7 cellular contexts compared by ENCODE assay signal in the genomic region with DNA sequence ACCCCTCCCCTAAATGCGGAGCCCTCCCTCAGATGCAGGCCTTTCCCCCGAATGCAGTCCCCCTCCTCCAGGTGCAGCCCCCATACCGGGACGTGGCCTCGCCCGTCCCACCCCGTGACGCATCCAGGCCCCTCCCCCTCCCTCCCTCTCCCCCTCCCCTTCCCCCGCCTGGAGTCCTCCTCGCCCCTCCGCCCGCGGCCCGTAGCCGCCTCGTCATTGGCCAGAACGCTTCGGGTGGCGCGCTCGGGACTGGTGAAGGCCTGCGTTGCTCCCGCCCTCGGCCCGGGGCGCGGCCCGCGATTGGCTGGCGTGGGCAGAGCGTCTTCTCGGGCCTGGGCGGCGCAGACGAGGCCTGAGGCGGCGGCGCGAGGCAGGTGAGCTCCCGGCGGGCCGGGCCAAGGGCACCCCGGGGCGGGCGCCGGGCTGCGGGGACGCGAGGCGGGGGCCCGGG. TPM values are rescaled to one million over a fixed set of nuclear protein-coding genes. Genes with fewer than 3 reads are reported as not detected.
DNase-seq lines count a peak whose midpoint lies in the region; ATAC-seq and TF ChIP-seq lines count a peak whose summit lies in the region.

No MANE protein-coding gene starts in this region.

- peak overlapping the region; percentile 71 for H2AFZ ChIP-seq in hepatocyte

- DNase-seq in NCI-H2081 treated with DMSO at 0.1 percent for 48 hours (lab: John Stamatoyannopoulos, UW) = peak; percentile 89
- DNase-seq in T1000 (lab: John Stamatoyannopoulos, UW) = peak; percentile 93
- DNase-seq in astrocyte of the cerebellum (ENCODE audit: low read depth) = peak; percentile 95
- DNase-seq in hepatocyte (ENCODE audit: low spot score) = peak; percentile 99
- peak; percentile 99 for DNase-seq in sigmoid colon

- intact Hi-C loops in sigmoid colon (cut with DNase I) = loop anchor here (10.0 kb wide), 1 partner anchor 138 kb away; a partner anchor contains a TSS

- no peaks in the 10 kb centered on the region for H3K9me3 ChIP-seq in hepatocyte (ENCODE audit: low read depth)
- no peaks in the 10 kb centered on the region for H3K9me3 ChIP-seq in sigmoid colon

- WGBS in hepatocyte (ENCODE audit: low lambda C conversion rate, missing lambda C conversion rate) = 3% methylated on average over 12 of the region's 51 CpGs
- 0% methylated on average over 51 of the region's 51 CpGs for WGBS in sigmoid colon, 2 donors

- in situ Hi-C loops in astrocyte of the cerebellum (cut with HindIII; ENCODE audit: low sequenced_read_pairs) = no loop called here

- H3K9me2 ChIP-seq in hepatocyte (replicated peaks; ENCODE audit: insufficient read depth) = no peaks in the 10 kb centered on the region

- no peak for TF ChIP-seq EP300 in sigmoid colon (IDR thresholded peaks at IDR 0.05)

- peaks cover 31% of the 10 kb centered on the region for H4K20me1 ChIP-seq in hepatocyte (ENCODE audit: insufficient read depth, poor library complexity, severe bottlenecking)

- H3K27ac ChIP-seq in hepatocyte (peak overlapping the region; percentile 91), sigmoid colon (peak overlapping the region; percentile 84 to 99 (median 92))

- no peaks in the 10 kb centered on the region for H3K36me3 ChIP-seq in hepatocyte (replicated peaks; ENCODE audit: insufficient read depth, low read depth)
- H3K36me3 ChIP-seq in sigmoid colon = no peaks in the 10 kb centered on the region

- ATAC-seq in GM18519 (IDR thresholded peaks at IDR 0.05; ENCODE audit: low FRiP score, unreplicated experiment) = peak; percentile 67
- peak; percentile 93 for ATAC-seq in HG03039 (IDR thresholded peaks at IDR 0.05; ENCODE audit: unreplicated experiment)

- H3K79me2 ChIP-seq in hepatocyte = peaks cover 46% of the 10 kb centered on the region

- TF ChIP-seq CTCF in astrocyte of the cerebellum (IDR thresholded peaks at IDR 0.05; ENCODE audit: low read depth, low read length, missing control alignments) (no peak), hepatocyte (IDR thresholded peaks at IDR 0.05; ENCODE audit: poor library complexity) (no peak), sigmoid colon (IDR thresholded peaks at IDR 0.05) (no peak)

- H3K27me3 ChIP-seq in hepatocyte (no peaks in the 10 kb centered on the region), sigmoid colon (no peaks in the 10 kb centered on the region)

- peak overlapping the region; percentile 77 for H3K4me3 ChIP-seq in astrocyte of the cerebellum (ENCODE audit: low read depth, low read length)
- H3K4me3 ChIP-seq in hepatocyte = peak overlapping the region; percentile 66
- peak overlapping the region; percentile 23 to 94 (median 84) for H3K4me3 ChIP-seq in sigmoid colon

- peak in 1 of 2 donors; percentile 20 for TF ChIP-seq POLR2A in sigmoid colon (IDR thresholded peaks at IDR 0.05)

- H3K4me2 ChIP-seq in hepatocyte = peak overlapping the region; percentile 93

- H3K4me1 ChIP-seq in hepatocyte (ENCODE audit: insufficient read depth) = peaks cover 12% of the 10 kb centered on the region
- peaks cover 0 to 74% (median 60%) of the 10 kb centered on the region in 4 donors for H3K4me1 ChIP-seq in sigmoid colon

RNA-seq across cellular contexts. Expression of a gene that starts 16.0 kb away (rescaled TPM):
- total RNA-seq in hepatocyte (101 and 109 TPM in 2 replicates), sigmoid colon (100 to 1,000 TPM; 108 to 130 (median 119) TPM)
- polyA plus RNA-seq in hepatocyte (72.3 and 75.0 TPM in 2 replicates), sigmoid colon (10 to 100 TPM; 23.4 to 71.0 (median 30.1) TPM)

Comparison
In these comparisons a context has a peak if more than half of its experiments do, and no peak if none do; other contexts are left out.
1. Peak in every context shown above with its lines: DNase-seq, ATAC-seq, H3K4me3 ChIP-seq and H3K27ac ChIP-seq.